Comparison of ENCODE assay signal across 8 cellular contexts in the genomic region with DNA sequence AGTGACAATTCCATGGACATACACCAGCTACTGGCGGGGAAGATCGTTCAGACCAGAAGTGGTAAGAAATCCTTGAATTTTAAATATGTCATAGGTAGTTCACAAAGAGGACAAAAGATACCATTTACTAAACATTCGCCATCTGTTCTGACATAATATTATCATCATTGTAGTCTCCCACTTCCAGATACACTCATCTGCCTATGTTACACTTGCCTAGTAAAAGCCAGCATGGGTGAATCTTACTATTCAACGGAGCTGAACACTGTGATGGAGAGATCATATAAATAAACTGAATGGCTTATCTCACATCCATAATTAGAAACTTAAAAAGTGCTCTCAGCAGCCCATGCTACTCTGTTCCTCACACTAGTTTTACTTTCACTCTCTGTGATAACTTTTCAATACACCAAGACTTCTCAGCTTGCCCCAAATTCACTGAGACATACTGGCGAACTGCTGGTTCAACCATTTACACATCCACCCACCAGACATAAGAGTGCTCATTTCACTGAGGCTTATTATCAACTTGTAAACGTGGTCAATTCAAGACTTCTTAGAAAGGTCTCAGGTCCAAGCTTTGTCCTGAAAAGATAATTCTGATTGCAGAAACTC. TPM values are rescaled to one million over a fixed set of nuclear protein-coding genes. Genes with fewer than 3 reads are reported as not detected.
A peak's percentile ranks its signal among the peaks of the same experiment; 100 is the strongest.
DNase-seq lines count a peak whose midpoint lies in the region; ATAC-seq and TF ChIP-seq lines count a peak whose summit lies in the region.

No MANE protein-coding gene starts in this region.

- peaks cover 44% of the 10 kb centered on the region for H3K79me2 ChIP-seq in hepatocyte

- H3K9me2 ChIP-seq in hepatocyte (replicated peaks; ENCODE audit: insufficient read depth), result no peaks in the 10 kb centered on the region

- peak overlapping the region; percentile 39 for H3K4me3 ChIP-seq in hepatocyte

- H3K36me3 ChIP-seq in hepatocyte (replicated peaks; ENCODE audit: insufficient read depth, low read depth), result no peaks in the 10 kb centered on the region

- H3K27me3 ChIP-seq in hepatocyte, result no peaks in the 10 kb centered on the region

- peaks cover 32% of the 10 kb centered on the region for H3K4me1 Mint-ChIP-seq in activated T-helper 17 cell treated with anti-CD3 and anti-CD28 coated beads, Interleukin-2, amount 50 U/mL, for 72 hours
- peaks cover 18 to 47% of the 10 kb centered on the region in 2 donors for H3K4me1 Mint-ChIP-seq in stimulated activated naive B cell treated with anti-CD40 and anti-IgM and Interleukin-4, amounts not matched to agents 10 μg/mL and 1 μg/mL and 100 μg/mL, for 72 hours

- ATAC-seq in GM21360 (IDR thresholded peaks at IDR 0.05; ENCODE audit: unreplicated experiment) (peak; percentile 51), HG03520 (IDR thresholded peaks at IDR 0.05; ENCODE audit: unreplicated experiment) (peak; percentile 55)
- ATAC-seq in activated T-helper 17 cell treated with anti-CD3 and anti-CD28 coated beads, Interleukin-2, amount 50 U/mL, for 72 hours (replicated peaks), result peak; percentile 46
- peak; percentile 64 to 67 for ATAC-seq in stimulated activated naive B cell treated with anti-CD40 and anti-IgM and Interleukin-4, amounts not matched to agents 10 μg/mL and 1 μg/mL and 100 μg/mL, for 72 hours (replicated peaks)

- DNase-seq in DMS114 treated with DMSO at 0.1 percent for 48 hours (lab: John Stamatoyannopoulos, UW; ENCODE audit: unreplicated experiment), result peak; percentile 69
- no peak for DNase-seq in hepatocyte (ENCODE audit: low spot score)
- DNase-seq in stimulated activated naive B cell treated with anti-CD40 and anti-IgM and Interleukin-4, amounts not matched to agents 10 μg/mL and 1 μg/mL and 100 μg/mL, for 72 hours, result no peak
- DNase-seq in mesenteric fat pad (ENCODE audit: low spot score), result no peak
- no peak for DNase-seq in SK-N-DZ (ENCODE audit: low spot score)

- H3K4me1 ChIP-seq in hepatocyte (ENCODE audit: insufficient read depth), result peaks cover 20% of the 10 kb centered on the region

- no peaks in the 10 kb centered on the region for H3K27me3 Mint-ChIP-seq in activated T-helper 17 cell treated with anti-CD3 and anti-CD28 coated beads, Interleukin-2, amount 50 U/mL, for 72 hours
- no peaks in the 10 kb centered on the region for H3K27me3 Mint-ChIP-seq in stimulated activated naive B cell treated with anti-CD40 and anti-IgM and Interleukin-4, amounts not matched to agents 10 μg/mL and 1 μg/mL and 100 μg/mL, for 72 hours

- TF ChIP-seq CTCF in hepatocyte (IDR thresholded peaks at IDR 0.05; ENCODE audit: poor library complexity), result no peak

- no peaks in the 10 kb centered on the region for H3K9me3 ChIP-seq in hepatocyte (ENCODE audit: low read depth)

- H3K4me2 ChIP-seq in hepatocyte, result peak overlapping the region; percentile 70

- H4K20me1 ChIP-seq in hepatocyte (ENCODE audit: insufficient read depth, poor library complexity, severe bottlenecking), result peaks cover 37% of the 10 kb centered on the region

- peaks cover 47% of the 10 kb centered on the region for H3K36me3 Mint-ChIP-seq in activated T-helper 17 cell treated with anti-CD3 and anti-CD28 coated beads, Interleukin-2, amount 50 U/mL, for 72 hours (ENCODE audit: low read depth)
- H3K36me3 Mint-ChIP-seq in stimulated activated naive B cell treated with anti-CD40 and anti-IgM and Interleukin-4, amounts not matched to agents 10 μg/mL and 1 μg/mL and 100 μg/mL, for 72 hours, result peaks cover 9 to 20% of the 10 kb centered on the region in 2 donors

- H3K27ac ChIP-seq in hepatocyte, result peak overlapping the region; percentile 90

- WGBS in hepatocyte (ENCODE audit: low lambda C conversion rate, missing lambda C conversion rate), result 48% methylated on average over 6 of the region's 6 CpGs

- H3K4me3 Mint-ChIP-seq in activated T-helper 17 cell treated with anti-CD3 and anti-CD28 coated beads, Interleukin-2, amount 50 U/mL, for 72 hours, result peak overlapping the region; percentile 94
- H3K4me3 Mint-ChIP-seq in stimulated activated naive B cell treated with anti-CD40 and anti-IgM and Interleukin-4, amounts not matched to agents 10 μg/mL and 1 μg/mL and 100 μg/mL, for 72 hours, result peak overlapping the region; percentile 97 to 98

- H2AFZ ChIP-seq in hepatocyte, result peak overlapping the region; percentile 89

- H3K9me3 Mint-ChIP-seq in activated T-helper 17 cell treated with anti-CD3 and anti-CD28 coated beads, Interleukin-2, amount 50 U/mL, for 72 hours, result no peaks in the 10 kb centered on the region
- no peaks in the 10 kb centered on the region for H3K9me3 Mint-ChIP-seq in stimulated activated naive B cell treated with anti-CD40 and anti-IgM and Interleukin-4, amounts not matched to agents 10 μg/mL and 1 μg/mL and 100 μg/mL, for 72 hours

- H3K27ac Mint-ChIP-seq in activated T-helper 17 cell treated with anti-CD3 and anti-CD28 coated beads, Interleukin-2, amount 50 U/mL, for 72 hours, result peak overlapping the region; percentile 94
- H3K27ac Mint-ChIP-seq in stimulated activated naive B cell treated with anti-CD40 and anti-IgM and Interleukin-4, amounts not matched to agents 10 μg/mL and 1 μg/mL and 100 μg/mL, for 72 hours, result peak overlapping the region; percentile 100

RNA-seq across cellular contexts. Expression of gene PRRC2C, which starts 0.5 kb away (rescaled TPM):
- total RNA-seq in activated T-helper 17 cell treated with anti-CD3 and anti-CD28 coated beads, Interleukin-2, amount 50 U/mL, for 72 hours, result 100 to 1,000 TPM; 209 to 242 TPM
- total RNA-seq in hepatocyte, result 85.2 and 102 TPM in 2 replicates
- polyA plus RNA-seq in hepatocyte, result 120 and 147 TPM in 2 replicates
- total RNA-seq in mesenteric fat pad, result 139 TPM
- 51.9 and 54.0 TPM in 2 replicates for polyA plus RNA-seq in SK-N-DZ (2014; cell fraction: cytosol; rRNA removed)
- polyA plus RNA-seq in SK-N-DZ (2014; cell fraction: nucleus; rRNA removed), result 32.4 and 59.3 TPM in 2 replicates
